12 cellular contexts compared by ENCODE assay signal in the genomic region with DNA sequence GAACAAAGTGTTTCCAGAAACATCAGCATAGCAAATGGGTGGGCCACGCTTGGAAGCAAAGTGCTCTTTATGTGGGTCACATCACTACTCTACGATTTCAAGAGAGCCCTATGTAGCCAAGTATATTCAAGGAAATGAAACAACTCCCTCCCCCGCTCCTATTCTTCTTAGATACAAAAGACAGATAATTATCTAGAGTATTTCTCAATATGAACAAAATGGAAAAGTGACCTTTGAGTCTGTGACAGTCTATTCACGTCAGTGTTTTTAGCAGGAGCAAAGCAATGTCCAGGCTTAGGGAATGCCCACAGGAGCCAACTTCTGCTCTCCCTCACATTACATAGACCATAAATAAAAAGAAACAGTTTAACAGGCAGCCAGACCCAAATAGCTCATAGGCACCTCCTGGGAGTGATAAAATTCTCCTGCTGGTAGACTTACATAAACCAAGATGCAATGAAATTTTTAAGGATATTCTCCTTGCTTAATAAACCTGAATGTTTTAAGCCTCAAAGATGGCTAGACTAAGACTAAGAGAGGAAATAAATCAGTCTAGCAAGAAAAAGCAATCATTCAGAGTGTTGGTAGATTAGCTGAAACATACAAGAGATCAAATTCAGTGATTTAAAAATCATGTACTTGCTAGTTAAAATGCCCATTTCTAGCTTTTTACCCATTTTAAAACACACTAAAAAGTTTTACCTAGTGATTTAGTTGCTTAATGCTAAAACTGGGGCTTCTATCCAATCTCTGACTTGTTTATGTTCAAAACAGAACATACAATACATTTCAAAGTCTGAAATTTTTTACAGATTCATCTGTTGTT.
DNase-seq lines count a peak whose midpoint lies in the region; ATAC-seq, FAIRE-seq and TF ChIP-seq lines count a peak whose summit lies in the region.
"Had no signal": no experiment of that assay in that cellular context is flagged by ENCODE, and none has a peak within 500 bp of the region (broad histone marks: within the 10 kb centered on the region; RNA-seq: fewer than 3 reads in every experiment).

No MANE protein-coding gene starts in this region.

- TF ChIP-seq POLR2A in NB4 (IDR thresholded peaks at IDR 0.05; ENCODE audit: extremely low read depth, insufficient read length), result no peak
- no peak for TF ChIP-seq POLR2A in endothelial cell of umbilical vein (IDR thresholded peaks at IDR 0.05; ENCODE audit: low read depth, low read length)

- H3K4me3 ChIP-seq in NB4 (ENCODE audit: low read depth, low read length) (no peak overlapping the region), endothelial cell of umbilical vein (replicated peaks in 1 of 3; ENCODE audit: insufficient read depth in 1 of 3, low read depth in 1 of 3, low read length in 3 of 3) (no peak overlapping the region), mesodermal cell (ENCODE audit: extremely low read depth, insufficient read depth, low read length, poor library complexity, severe bottlenecking) (no peak overlapping the region), tibial artery (no peak overlapping the region)

- intact Hi-C loops in endothelial cell of umbilical vein (cut with micrococcal nuclease) (loop anchor here (10.0 kb wide), 2 partner anchors 75 to 445 kb away; partner anchors contain the start of gene KBTBD7), tibial artery (cut with DNase I; ENCODE audit: low total_unique reads) (no loop called here)

- H3K27me3 ChIP-seq in endothelial cell of umbilical vein (ENCODE audit: control insufficient read depth in 2 of 2, insufficient read depth in 2 of 2, low read length in 2 of 2) (no peaks in the 10 kb centered on the region), tibial artery (no peaks in the 10 kb centered on the region)

- TF ChIP-seq CTCF in NB4 (IDR thresholded peaks at IDR 0.05; ENCODE audit: low read depth, low read length) (no peak), endothelial cell of umbilical vein (IDR thresholded peaks at IDR 0.05; ENCODE audit: extremely low read depth in 1 of 2, insufficient read depth in 1 of 2, low read depth in 1 of 2, low read length in 2 of 2) (no peak), tibial artery (IDR thresholded peaks at IDR 0.05) (peak in 1 of 2 experiments; percentile 27)

- H3K79me2 ChIP-seq in endothelial cell of umbilical vein (ENCODE audit: control insufficient read depth, insufficient read depth, low read length), result no peaks in the 10 kb centered on the region

- H3K27ac ChIP-seq in endothelial cell of umbilical vein (ENCODE audit: insufficient read depth, low read depth, low read length) (no peak overlapping the region), mesodermal cell (ENCODE audit: low read depth, low read length, severe bottlenecking) (peak overlapping the region; percentile 50), tibial artery (peak overlapping the region; percentile 44 to 55)

- 84% methylated on average over 3 of the region's 4 CpGs; no CpG with 5 or more reads in 1 of the 2 experiments for WGBS in mesodermal cell (ENCODE audit: insufficient coverage in 2 of 2), 2 experiments

- H3K4me1 ChIP-seq in endothelial cell of umbilical vein (ENCODE audit: control insufficient read depth, extremely low read depth, insufficient read depth, low read length), result peaks cover 21% of the 10 kb centered on the region
- peaks cover 31% of the 10 kb centered on the region for H3K4me1 ChIP-seq in mesodermal cell (ENCODE audit: control insufficient read depth, insufficient read depth, low read length, poor library complexity, severe bottlenecking)
- H3K4me1 ChIP-seq in tibial artery, result peaks cover 0 to 44% (median 33%) of the 10 kb centered on the region in 4 donors

- H3K9me3 ChIP-seq in endothelial cell of umbilical vein (replicated peaks; ENCODE audit: control insufficient read depth, insufficient read depth, low read length) (no peaks in the 10 kb centered on the region), mesodermal cell (ENCODE audit: control insufficient read depth, low read length) (no peaks in the 10 kb centered on the region), tibial artery (no peaks in the 10 kb centered on the region)

- DNase-seq in NB4 (ENCODE audit: low read depth), result peak; percentile 9
- DNase-seq in endothelial cell of umbilical vein (ENCODE audit: low read depth, low spot score), result peak; percentile 36
- DNase-seq in tibial artery, result peak in 1 of 2 donors; percentile 42
- DNase-seq in activated effector memory CD4-positive, alpha-beta T cell treated with Interleukin-2 at 50 U/mL for 16 hours, result no peak
- no peak for DNase-seq in OCI-M2 (lab: John Stamatoyannopoulos, UW; ENCODE audit: unreplicated experiment)
- no peak for DNase-seq in NCI-H524 treated with DMSO at 0.1 percent for 48 hours (lab: John Stamatoyannopoulos, UW)
- DNase-seq: activated naive CD8-positive, alpha-beta T cell treated with anti-CD3 and anti-CD28 coated beads, Interleukin-2, amount 10 ng/mL, durations not matched to agents 7 days and 5 days; Kasumi-1; left colon; NCI-H526 had no signal

- CTCF ChIA-PET in endothelial cell of umbilical vein (lab: Charles Lee), result no interaction called here

- BruUV-seq in endothelial cell of umbilical vein (replicated peaks; lab: Mats Ljungman, UMichigan), result no TSS peak

- H3K36me3 ChIP-seq in endothelial cell of umbilical vein (ENCODE audit: control insufficient read depth in 2 of 2, extremely low read depth in 1 of 2, insufficient read depth in 2 of 2, low read length in 2 of 2) (no peaks in the 10 kb centered on the region), mesodermal cell (ENCODE audit: control insufficient read depth, insufficient read depth, low read length) (no peaks in the 10 kb centered on the region), tibial artery (no peaks in the 10 kb centered on the region)

- dilution Hi-C loops in endothelial cell of umbilical vein (cut with MboI; ENCODE audit: extremely low pct_ligation_motif_present, low sequenced_read_pairs), result no loop called here

- H3K9me1 ChIP-seq in endothelial cell of umbilical vein (replicated peaks; ENCODE audit: control insufficient read depth, extremely low read depth, insufficient read depth, low read length), result no peaks in the 10 kb centered on the region

- H3K4me2 ChIP-seq in endothelial cell of umbilical vein (ENCODE audit: insufficient read depth, low read length), result no peak overlapping the region

- no peak overlapping the region for H2AFZ ChIP-seq in endothelial cell of umbilical vein (ENCODE audit: low read depth, low read length)

- no peak for ATAC-seq in GM21825 (IDR thresholded peaks at IDR 0.05; ENCODE audit: unreplicated experiment)
- ATAC-seq: left colon had no signal

- no peak for FAIRE-seq in endothelial cell of umbilical vein (lab: Jason Lieb, UNC)

- POLR2A ChIA-PET in endothelial cell of umbilical vein (lab: Charles Lee), result no interaction called here

- no peaks in the 10 kb centered on the region for H4K20me1 ChIP-seq in endothelial cell of umbilical vein (replicated peaks; ENCODE audit: control insufficient read depth, extremely low read depth, insufficient read depth, low read length)

- no peak overlapping the region for H3K9ac ChIP-seq in endothelial cell of umbilical vein (replicated peaks; ENCODE audit: extremely low read depth, insufficient read depth, low read length)

TF ChIP-seq in endothelial cell of umbilical vein, 7 proteins besides CTCF, POLR2A, EP300 and RAD21:
- TF ChIP-seq EZH2 (IDR thresholded peaks at IDR 0.05; ENCODE audit: borderline replicate concordance, low read depth, low read length, severe bottlenecking) (no peak), MYC (IDR thresholded peaks at IDR 0.05; ENCODE audit: low read depth, low read length) (no peak), JUN (IDR thresholded peaks at IDR 0.05; ENCODE audit: borderline replicate concordance, insufficient read depth, insufficient read length, low read depth) (no peak), POLR2AphosphoS5 (IDR thresholded peaks at IDR 0.05; ENCODE audit: insufficient read depth, low read depth, low read length) (no peak), GATA2 (IDR thresholded peaks at IDR 0.05; ENCODE audit: insufficient read depth, insufficient read length, low read depth, low read length) (no peak), MAX (IDR thresholded peaks at IDR 0.05; ENCODE audit: insufficient read depth, insufficient read length) (no peak), FOS (IDR thresholded peaks at IDR 0.05; ENCODE audit: borderline replicate concordance, insufficient read depth, low read length) (no peak)

Comparison
In these comparisons a context has a peak if more than half of its experiments do, and no peak if none do; other contexts are left out.
1. DNase-seq: peak in NB4 (single experiment) and endothelial cell of umbilical vein (single experiment); none in activated effector memory CD4-positive, alpha-beta T cell treated with Interleukin-2 at 50 U/mL for 16 hours (single experiment), OCI-M2 (single experiment) and NCI-H524 treated with DMSO at 0.1 percent for 48 hours (single experiment).